25 cellular contexts compared by ENCODE assay signal in the genomic region with DNA sequence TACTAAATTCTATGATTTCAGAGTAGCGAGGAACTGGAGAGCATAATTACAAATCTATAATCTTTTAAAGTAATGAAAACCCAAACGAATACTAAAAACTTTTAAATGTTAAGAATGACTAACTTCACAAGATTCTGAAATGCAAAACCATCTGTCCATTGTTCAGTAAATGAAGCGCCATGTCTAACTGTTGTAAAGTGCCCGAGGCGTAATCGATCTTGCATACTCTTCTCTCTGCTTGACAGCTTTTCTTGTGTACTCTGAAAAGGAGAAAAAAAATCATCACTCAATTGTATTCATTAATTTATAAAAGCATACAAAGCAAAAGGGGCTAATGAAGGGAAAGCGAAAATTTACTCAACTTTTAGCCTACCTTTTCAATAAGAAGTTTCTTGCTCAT.
DNase-seq lines count a peak whose midpoint lies in the region; ATAC-seq, FAIRE-seq and TF ChIP-seq lines count a peak whose summit lies in the region.
"Had no signal": no experiment of that assay in that cellular context is flagged by ENCODE, and none has a peak within 500 bp of the region (broad histone marks: within the 10 kb centered on the region; RNA-seq: fewer than 3 reads in every experiment).

No MANE protein-coding gene starts in this region.

- TF ChIP-seq CTCF in K562 (IDR thresholded peaks at IDR 0.05 in 2 of 3, conservative IDR thresholded peaks at IDR 0.05 in 1 of 3; ENCODE audit: insufficient read depth in 2 of 3, low read depth in 1 of 3, low read length in 3 of 3) = no peak
- no peak for TF ChIP-seq CTCF in colonic mucosa (IDR thresholded peaks at IDR 0.05)

- H3K9me3 Mint-ChIP-seq in CD4-positive, CD25-positive, alpha-beta regulatory T cell = peaks cover 0 to 2% (median 0%) of the 10 kb centered on the region in 7 donors
- H3K9me3 Mint-ChIP-seq: CD14-positive monocyte; CD4-positive, alpha-beta memory T cell had no signal

- no peak for DNase-seq in CD4-positive, CD25-positive, alpha-beta regulatory T cell
- no peak for DNase-seq in H54 (ENCODE audit: insufficient read length, low spot score)
- no peak for DNase-seq in K562 (ENCODE audit: extremely low read depth in 1 of 4, low spot score in 3 of 4)
- peak; percentile 10 for DNase-seq in mesendoderm
- no peak for DNase-seq in NCI-H1092 (lab: John Stamatoyannopoulos, UW)
- DNase-seq in colonic mucosa = no peak
- DNase-seq in NCI-H1694 (lab: John Stamatoyannopoulos, UW) = no peak
- DNase-seq: 8988T; ACHN; AML-193; BE2C; Calu3; CD4-positive, alpha-beta memory T cell; COR-L47; DMS53; DMS79 treated with DMSO at 0.1 percent for 48 hours; GF-D8; GOT3; H7 had no signal

- no peak overlapping the region for H3K4me3 ChIP-seq in CD4-positive, CD25-positive, alpha-beta regulatory T cell (ENCODE audit: low read depth, low read length)
- H3K4me3 ChIP-seq in K562 (no peak overlapping the region), mesendoderm (ENCODE audit: low read length) (no peak overlapping the region), colonic mucosa (no peak overlapping the region)
- H3K4me3 ChIP-seq: A549; BLaER1 treated with 17β-estradiol and CSF1 and Interleukin-3, amounts not matched to agents 10 nM and 100 nM had no signal

- WGBS in K562 (ENCODE audit: insufficient coverage, low coverage, missing lambda C conversion rate) = 93% methylated on average over 7 of the region's 7 CpGs
- no CpG with 5 or more reads among the region's 7 CpGs for WGBS in mesendoderm (ENCODE audit: extremely low coverage, insufficient coverage, low lambda C conversion rate)

- no peak for TF ChIP-seq EP300 in K562 (IDR thresholded peaks at IDR 0.05; ENCODE audit: low read length)

- no peak overlapping the region for H3K4me2 ChIP-seq in K562 (ENCODE audit: insufficient read depth, low read length)
- no peak overlapping the region for H3K4me2 ChIP-seq in mesendoderm (ENCODE audit: low read length)
- H3K4me2 ChIP-seq: A549; BLaER1 treated with 17β-estradiol and CSF1 and Interleukin-3, amounts not matched to agents 10 nM and 100 nM had no signal

- no peak overlapping the region for H2BK120ac ChIP-seq in mesendoderm (ENCODE audit: low read depth, low read length)

- H2BK5ac ChIP-seq in mesendoderm (ENCODE audit: low read length) = no peak overlapping the region

- H3K36me3 ChIP-seq in CD4-positive, CD25-positive, alpha-beta regulatory T cell (ENCODE audit: control insufficient read depth, insufficient read depth, low read length) = peaks cover 86% of the 10 kb centered on the region
- H3K36me3 ChIP-seq in K562 (ENCODE audit: control insufficient read depth, insufficient read depth, low read length) = peaks cover 87% of the 10 kb centered on the region
- H3K36me3 ChIP-seq in mesendoderm (ENCODE audit: control insufficient read depth, insufficient read depth, low read length) = no peaks in the 10 kb centered on the region
- no peaks in the 10 kb centered on the region for H3K36me3 ChIP-seq in colonic mucosa
- H3K36me3 ChIP-seq: BE2C had no signal

- H3K9me1 ChIP-seq in K562 (ENCODE audit: control insufficient read depth, insufficient read depth, low read length) = no peaks in the 10 kb centered on the region

- H3K4me1 Mint-ChIP-seq in CD4-positive, CD25-positive, alpha-beta regulatory T cell = peaks cover 11 to 24% (median 15%) of the 10 kb centered on the region in 4 donors
- H3K4me1 Mint-ChIP-seq: CD14-positive monocyte had no signal

- no peak overlapping the region for H3K18ac ChIP-seq in mesendoderm (ENCODE audit: low read length)

- no peaks in the 10 kb centered on the region for H3K79me1 ChIP-seq in mesendoderm (ENCODE audit: low read length)

- TF ChIP-seq POLR2A in H54 (IDR thresholded peaks at IDR 0.05; ENCODE audit: low read depth, low read length) (no peak), K562 (conservative IDR thresholded peaks at IDR 0.05) (no peak)

- H3K4me3 Mint-ChIP-seq in CD4-positive, CD25-positive, alpha-beta regulatory T cell = no peak overlapping the region
- H3K4me3 Mint-ChIP-seq: CD14-positive monocyte; CD4-positive, alpha-beta memory T cell had no signal

- H3K27me3 ChIP-seq in CD4-positive, CD25-positive, alpha-beta regulatory T cell (ENCODE audit: control insufficient read depth, insufficient read depth, low read length) = no peaks in the 10 kb centered on the region
- H3K27me3 ChIP-seq in K562 (ENCODE audit: control insufficient read depth in 2 of 2, insufficient read depth in 2 of 2, low read length in 2 of 2) (no peaks in the 10 kb centered on the region), mesendoderm (ENCODE audit: insufficient read depth, low read length, poor library complexity) (no peaks in the 10 kb centered on the region), colonic mucosa (no peaks in the 10 kb centered on the region)
- H3K27me3 ChIP-seq: BE2C; BLaER1 treated with 17β-estradiol and CSF1 and Interleukin-3, amounts not matched to agents 10 nM and 100 nM had no signal

- POLR2A ChIA-PET in K562 (lab: Yijun Ruan, JAX) = no interaction called here

- no peak overlapping the region for H3K4ac ChIP-seq in mesendoderm (ENCODE audit: low read depth, low read length)

- no peak overlapping the region for H4K5ac ChIP-seq in mesendoderm (ENCODE audit: low read length)

- CTCF ChIA-PET in K562 (lab: Yijun Ruan, JAX; ENCODE audit: low intra/inter-chr PET ratio) = no interaction called here

- H3K27ac ChIP-seq in CD4-positive, CD25-positive, alpha-beta regulatory T cell (ENCODE audit: insufficient read depth, low read length, poor library complexity, severe bottlenecking) = no peak overlapping the region
- H3K27ac ChIP-seq in K562 (ENCODE audit: extremely low read depth, low read depth, low read length) (no peak overlapping the region), mesendoderm (ENCODE audit: low read depth, low read length) (no peak overlapping the region), colonic mucosa (no peak overlapping the region)
- H3K27ac ChIP-seq: A549; BLaER1 treated with 17β-estradiol and CSF1 and Interleukin-3, amounts not matched to agents 10 nM and 100 nM had no signal

- H3K23ac ChIP-seq in mesendoderm (ENCODE audit: low read length) = no peak overlapping the region

- no peak overlapping the region for H2AK5ac ChIP-seq in mesendoderm (ENCODE audit: low read length)

- H3K27me3 Mint-ChIP-seq in CD4-positive, CD25-positive, alpha-beta regulatory T cell = no peaks in the 10 kb centered on the region
- H3K27me3 Mint-ChIP-seq: CD4-positive, alpha-beta memory T cell had no signal

- H3K79me2 ChIP-seq in K562 (ENCODE audit: control insufficient read depth, insufficient read depth, low read length) (no peaks in the 10 kb centered on the region), mesendoderm (ENCODE audit: control insufficient read depth, insufficient read depth, low read length) (no peaks in the 10 kb centered on the region)

- no peak overlapping the region for H2BK15ac ChIP-seq in mesendoderm (replicated peaks; ENCODE audit: low read depth)

- peak overlapping the region in 2 of 3 donors; percentile 5 to 6 for H3K27ac Mint-ChIP-seq in CD4-positive, CD25-positive, alpha-beta regulatory T cell
- H3K27ac Mint-ChIP-seq: CD14-positive monocyte had no signal

- peaks cover 5% of the 10 kb centered on the region for H3K4me1 ChIP-seq in CD4-positive, CD25-positive, alpha-beta regulatory T cell (ENCODE audit: control insufficient read depth, insufficient read depth, low read length, poor library complexity, severe bottlenecking)
- no peaks in the 10 kb centered on the region for H3K4me1 ChIP-seq in K562 (replicated peaks in 1 of 2; ENCODE audit: control insufficient read depth in 2 of 2, insufficient read depth in 2 of 2, low read length in 2 of 2)
- H3K4me1 ChIP-seq in mesendoderm (ENCODE audit: control insufficient read depth, low read depth, low read length) = no peaks in the 10 kb centered on the region
- no peaks in the 10 kb centered on the region for H3K4me1 ChIP-seq in colonic mucosa
- H3K4me1 ChIP-seq: A549; BE2C; BLaER1 treated with 17β-estradiol and CSF1 and Interleukin-3, amounts not matched to agents 10 nM and 100 nM had no signal

- intact Hi-C loops in K562 (cut with micrococcal nuclease) (no loop called here), colonic mucosa (cut with DNase I) (no loop called here)

- no peak overlapping the region for H4K8ac ChIP-seq in mesendoderm (ENCODE audit: low read depth, low read length)

- no TSS peak for BruUV-seq in K562 (replicated peaks; lab: Mats Ljungman, UMichigan)

- FAIRE-seq in H54 (lab: Jason Lieb, UNC) = peak; percentile 6
- FAIRE-seq in K562 (lab: Jason Lieb, UNC) = no peak
- FAIRE-seq: A549, GM12891, GM18507 had no signal

- no peaks in the 10 kb centered on the region for H3K9me3 ChIP-seq in CD4-positive, CD25-positive, alpha-beta regulatory T cell (ENCODE audit: control insufficient read depth in 2 of 2, low read length in 2 of 2)
- no peaks in the 10 kb centered on the region for H3K9me3 ChIP-seq in K562 (replicated peaks; ENCODE audit: control insufficient read depth, insufficient read depth, low read depth, low read length)
- H3K9me3 ChIP-seq in colonic mucosa = no peaks in the 10 kb centered on the region
- H3K9me3 ChIP-seq: A549; BE2C; BLaER1 treated with 17β-estradiol and CSF1 and Interleukin-3, amounts not matched to agents 10 nM and 100 nM had no signal

- TF ChIP-seq RAD21 in K562 (CRISPR knock-in tag; conservative IDR thresholded peaks at IDR 0.05 in 1 of 2, IDR thresholded peaks at IDR 0.05 in 1 of 2) = no peak

- no peak overlapping the region for H3K9ac ChIP-seq in K562 (ENCODE audit: insufficient read depth in 1 of 2, low read depth in 2 of 2, low read length in 2 of 2)
- H3K9ac ChIP-seq in mesendoderm (ENCODE audit: low read length) = no peak overlapping the region
- H3K9ac ChIP-seq in colonic mucosa (ENCODE audit: low read depth in 2 of 2, low read length in 2 of 2) = no peak overlapping the region
- H3K9ac ChIP-seq: BLaER1 treated with 17β-estradiol and CSF1 and Interleukin-3, amounts not matched to agents 10 nM and 100 nM had no signal

- no peak overlapping the region for H2AFZ ChIP-seq in K562 (ENCODE audit: low read depth, low read length)

- no peaks in the 10 kb centered on the region for H4K20me1 ChIP-seq in K562 (replicated peaks; ENCODE audit: control insufficient read depth, insufficient read depth, low read length)
- H4K20me1 ChIP-seq: BLaER1 treated with 17β-estradiol and CSF1 and Interleukin-3, amounts not matched to agents 10 nM and 100 nM had no signal

- peaks cover 56% of the 10 kb centered on the region for H3K36me3 Mint-ChIP-seq in CD4-positive, CD25-positive, alpha-beta regulatory T cell

- in situ Hi-C loops in K562 (cut with MboI) = no loop called here

- no peak overlapping the region for H3K56ac ChIP-seq in mesendoderm (ENCODE audit: low read length)

- ATAC-seq in CD4-positive, CD25-positive, alpha-beta regulatory T cell (ENCODE audit: low read depth in 2 of 2) = no peak
- no peak for ATAC-seq in K562
- ATAC-seq: A549, HCT116 had no signal

TF ChIP-seq in K562, 482 proteins besides CTCF, POLR2A, EP300 and RAD21 (continues in another document):
- TF ChIP-seq RBM22 (IDR thresholded peaks at IDR 0.05; ENCODE audit: low read depth, low read length, poor library complexity, severe bottlenecking) (peak; percentile 32), DDX20 (tag; IDR thresholded peaks at IDR 0.05; ENCODE audit: low read depth) (no peak), ZNF584 (CRISPR knock-in tag; IDR thresholded peaks at IDR 0.05; ENCODE audit: low read depth) (no peak), ZNF717 (CRISPR knock-in tag; IDR thresholded peaks at IDR 0.05) (no peak), MTA1 (IDR thresholded peaks at IDR 0.05; ENCODE audit: borderline replicate concordance) (no peak)
